In the genomic region with DNA sequence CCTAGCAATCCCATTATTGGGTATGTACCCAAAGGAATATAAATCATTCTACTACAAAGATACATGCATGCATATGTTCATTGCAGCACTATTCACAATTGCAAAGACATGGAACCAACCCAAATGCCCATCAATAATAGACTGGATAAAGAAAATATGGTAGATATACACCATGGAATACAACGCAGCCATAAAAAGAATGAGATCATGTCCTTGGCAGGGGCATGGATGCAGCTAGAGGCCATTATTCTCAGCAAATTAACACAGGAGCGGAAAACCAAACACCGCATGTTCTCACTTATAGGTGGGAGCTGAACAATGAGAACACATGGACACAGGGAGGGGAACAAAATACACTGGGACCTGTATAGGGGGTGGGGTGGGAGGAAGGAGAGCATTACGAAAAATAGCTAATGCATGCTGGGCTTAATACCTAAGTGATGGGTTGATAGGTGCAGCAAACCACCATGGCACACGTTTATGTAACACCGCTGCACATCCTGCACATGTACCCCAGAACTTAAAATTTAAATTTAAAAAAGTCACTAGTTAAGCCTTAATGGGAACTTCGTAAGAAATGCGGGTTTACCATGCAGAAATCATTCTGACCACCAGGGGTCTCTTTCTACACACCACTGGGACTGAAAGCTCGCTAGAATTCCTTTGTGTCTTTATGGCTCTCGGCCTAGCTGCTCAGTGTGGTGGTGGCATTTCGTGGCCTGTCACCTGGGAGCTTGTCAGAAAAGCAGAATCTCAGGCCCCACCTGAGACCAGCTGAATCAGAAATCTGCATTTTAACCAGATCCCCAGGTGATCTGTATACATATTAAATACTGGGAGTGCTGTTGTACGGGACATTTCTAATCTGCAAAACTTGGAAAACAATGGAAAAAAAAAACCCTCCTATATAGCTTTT, we compare ENCODE assay signal across 8 cellular contexts. TPM values are rescaled to one million over a fixed set of nuclear protein-coding genes. Genes with fewer than 3 reads are reported as not detected.
DNase-seq lines count a peak whose midpoint lies in the region; ATAC-seq and TF ChIP-seq lines count a peak whose summit lies in the region.
"Not testable (repeated sequence)": the region's sequence is repeated elsewhere in the genome, so short reads cannot be mapped to it uniquely, and the experiment has no call there.

No MANE protein-coding gene starts in this region.

- H2AFZ ChIP-seq in OCI-LY1 (ENCODE audit: low read length) = not testable (repeated sequence)

- not testable (repeated sequence) for H3K4me1 ChIP-seq in OCI-LY1 (ENCODE audit: insufficient read depth, low read length, severe bottlenecking)

- peak overlapping the region; percentile 75 for H3K27ac ChIP-seq in KOPT-K1 (ENCODE audit: low read depth, low read length, poor library complexity, severe bottlenecking)
- not testable (repeated sequence) for H3K27ac ChIP-seq in OCI-LY1 (ENCODE audit: low read depth, low read length, poor library complexity, severe bottlenecking)

- not testable (repeated sequence) for H3K4me2 ChIP-seq in OCI-LY1 (ENCODE audit: low read length)

- TF ChIP-seq CTCF in OCI-LY1 (IDR thresholded peaks at IDR 0.05; ENCODE audit: low read length) (peak; percentile 48), endothelial cell (IDR thresholded peaks at IDR 0.05; ENCODE audit: unreplicated experiment) (peak; percentile 95), mesothelial cell of epicardium (IDR thresholded peaks at IDR 0.05; ENCODE audit: unreplicated experiment) (peak; percentile 97)

- not testable (repeated sequence) for H3K27me3 ChIP-seq in OCI-LY1 (ENCODE audit: insufficient read depth, low read length)

- not testable (repeated sequence) for H3K4me3 Mint-ChIP-seq in endothelial cell (ENCODE audit: unreplicated experiment); stimulated activated naive B cell treated with anti-CD40 and anti-IgM and Interleukin-4, amounts not matched to agents 10 μg/mL and 1 μg/mL and 100 μg/mL, for 72 hours
- H3K4me3 Mint-ChIP-seq in mesothelial cell of epicardium = peak overlapping the region; percentile 39

- H4K20me1 ChIP-seq in OCI-LY1 (ENCODE audit: insufficient read depth, low read length) = not testable (repeated sequence)

- not testable (repeated sequence) for H3K27me3 Mint-ChIP-seq in endothelial cell (ENCODE audit: unreplicated experiment); mesothelial cell of epicardium (ENCODE audit: low read depth); stimulated activated naive B cell treated with anti-CD40 and anti-IgM and Interleukin-4, amounts not matched to agents 10 μg/mL and 1 μg/mL and 100 μg/mL, for 72 hours

- H3K9me2 ChIP-seq in OCI-LY1 (ENCODE audit: low read depth, low read length) = not testable (repeated sequence)

- H3K36me3 ChIP-seq in KOPT-K1 (ENCODE audit: insufficient read depth, low read length); OCI-LY1 (ENCODE audit: insufficient read depth, low read length): not testable (repeated sequence)

- peak overlapping the region; percentile 86 for H3K27ac Mint-ChIP-seq in endothelial cell (ENCODE audit: unreplicated experiment)
- peak overlapping the region; percentile 92 for H3K27ac Mint-ChIP-seq in mesothelial cell of epicardium
- peak overlapping the region; percentile 95 for H3K27ac Mint-ChIP-seq in stimulated activated naive B cell treated with anti-CD40 and anti-IgM and Interleukin-4, amounts not matched to agents 10 μg/mL and 1 μg/mL and 100 μg/mL, for 72 hours

- not testable (repeated sequence) for H3K36me3 Mint-ChIP-seq in endothelial cell (ENCODE audit: low read depth, unreplicated experiment)
- peaks cover 12% of the 10 kb centered on the region for H3K36me3 Mint-ChIP-seq in mesothelial cell of epicardium
- H3K36me3 Mint-ChIP-seq in stimulated activated naive B cell treated with anti-CD40 and anti-IgM and Interleukin-4, amounts not matched to agents 10 μg/mL and 1 μg/mL and 100 μg/mL, for 72 hours = peaks cover 6 to 27% of the 10 kb centered on the region in 2 donors

- peaks cover 13% of the 10 kb centered on the region for H3K4me1 Mint-ChIP-seq in endothelial cell (ENCODE audit: unreplicated experiment)
- H3K4me1 Mint-ChIP-seq in mesothelial cell of epicardium = not testable (repeated sequence)
- peaks cover 16 to 50% of the 10 kb centered on the region in 2 donors for H3K4me1 Mint-ChIP-seq in stimulated activated naive B cell treated with anti-CD40 and anti-IgM and Interleukin-4, amounts not matched to agents 10 μg/mL and 1 μg/mL and 100 μg/mL, for 72 hours

- H3K9me3 Mint-ChIP-seq in endothelial cell (ENCODE audit: unreplicated experiment); stimulated activated naive B cell treated with anti-CD40 and anti-IgM and Interleukin-4, amounts not matched to agents 10 μg/mL and 1 μg/mL and 100 μg/mL, for 72 hours: not testable (repeated sequence)
- peaks cover 14% of the 10 kb centered on the region for H3K9me3 Mint-ChIP-seq in mesothelial cell of epicardium

- H3F3A ChIP-seq in OCI-LY1 (ENCODE audit: insufficient read depth, low read length) = not testable (repeated sequence)

- H3K9me3 ChIP-seq in KOPT-K1 (ENCODE audit: insufficient read depth, low read length, poor library complexity, severe bottlenecking); OCI-LY1 (ENCODE audit: low read length): not testable (repeated sequence)

- H3K4me3 ChIP-seq in OCI-LY1 (ENCODE audit: low read depth, low read length, poor library complexity, severe bottlenecking) = not testable (repeated sequence)

- peak; percentile 88 for DNase-seq in DMS53 (lab: John Stamatoyannopoulos, UW)
- peak; percentile 7 for DNase-seq in activated CD8-positive, alpha-beta memory T cell treated with anti-CD3 and anti-CD28 coated beads, Interleukin-2, amount 50 U/mL, for 24 hours (ENCODE audit: extremely low read depth)
- DNase-seq in endothelial cell (ENCODE audit: low spot score) = peak; percentile 68
- peak in 1 of 2 experiments; percentile 70 for DNase-seq in mesothelial cell of epicardium (ENCODE audit: low spot score in 2 of 2, unreplicated experiment in 2 of 2)
- peak; percentile 63 for DNase-seq in stimulated activated naive B cell treated with anti-CD40 and anti-IgM and Interleukin-4, amounts not matched to agents 10 μg/mL and 1 μg/mL and 100 μg/mL, for 72 hours

- not testable (repeated sequence) for H3K9ac ChIP-seq in OCI-LY1 (ENCODE audit: low read length)

- not testable (repeated sequence) for H3K79me2 ChIP-seq in OCI-LY1 (ENCODE audit: insufficient read depth, low read length)

- ATAC-seq in GM21717 (IDR thresholded peaks at IDR 0.05; ENCODE audit: unreplicated experiment) = peak; percentile 74
- peak; percentile 93 to 94 for ATAC-seq in stimulated activated naive B cell treated with anti-CD40 and anti-IgM and Interleukin-4, amounts not matched to agents 10 μg/mL and 1 μg/mL and 100 μg/mL, for 72 hours (replicated peaks)

RNA-seq across cellular contexts. Expression of a gene that starts 9.5 kb away (rescaled TPM):
- total RNA-seq in endothelial cell (ENCODE audit: unreplicated experiment) (0.82 TPM), mesothelial cell of epicardium (5.1 to 5.2 TPM (median 5.2 TPM) in 3 replicates)

RNA-seq across cellular contexts. Expression of a gene that starts 39.6 kb away (rescaled TPM):
- total RNA-seq in endothelial cell (ENCODE audit: unreplicated experiment) (53.0 TPM), mesothelial cell of epicardium (35.4 to 41.9 TPM (median 39.1 TPM) in 3 replicates)

RNA-seq across cellular contexts. Expression of a gene that starts 53.6 kb away (rescaled TPM):
- 7.3 TPM for total RNA-seq in endothelial cell (ENCODE audit: unreplicated experiment)
- total RNA-seq in mesothelial cell of epicardium = 2.9 to 3.4 TPM (median 3.0 TPM) in 3 replicates
